Comparison of ENCODE assay signal across 8 cellular contexts in the genomic region with DNA sequence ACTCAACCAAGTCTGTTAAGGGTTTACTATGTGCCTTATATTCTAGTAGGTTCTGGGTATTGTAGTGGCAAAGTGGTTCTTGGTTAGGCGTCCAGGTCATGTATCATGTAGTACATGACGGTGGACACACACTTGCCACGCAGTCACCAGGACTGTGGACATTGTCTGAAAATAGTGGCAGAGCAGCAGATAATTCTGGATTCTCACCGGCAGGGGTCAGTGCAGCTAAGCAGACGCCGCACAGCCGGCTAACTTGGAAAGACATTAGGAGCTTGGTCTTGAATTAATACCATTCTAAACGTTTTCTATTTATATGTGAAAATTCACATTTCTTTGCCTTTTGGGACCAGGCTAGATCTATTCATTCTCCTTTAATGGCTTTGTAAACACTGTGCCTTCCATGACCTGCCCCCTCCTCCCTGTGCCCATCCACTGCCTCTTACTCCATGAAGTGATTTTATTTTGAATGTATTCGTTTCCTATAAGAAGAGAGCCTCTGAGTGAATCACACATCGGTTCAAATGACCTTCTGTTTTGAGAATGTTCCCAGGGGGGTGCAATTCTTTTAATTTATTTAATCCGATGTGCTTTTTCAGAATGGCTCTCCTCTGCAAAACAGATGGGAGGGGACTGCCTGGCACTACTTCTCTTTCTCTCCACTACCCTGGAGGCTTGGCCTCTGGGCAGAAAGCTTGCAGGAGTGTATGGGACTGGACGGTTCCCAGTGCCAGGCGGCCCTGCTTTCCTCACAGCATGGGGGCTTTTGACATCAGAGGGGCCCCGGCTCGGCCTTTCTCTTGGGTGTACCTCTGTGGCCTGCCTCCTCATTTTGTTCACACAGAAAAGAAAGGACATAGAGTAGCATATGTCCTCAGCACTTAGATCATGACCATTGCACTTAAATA.
DNase-seq lines count a peak whose midpoint lies in the region; ATAC-seq, FAIRE-seq and TF ChIP-seq lines count a peak whose summit lies in the region.

No MANE protein-coding gene starts in this region.

- no peak overlapping the region for H3K4me3 ChIP-seq in HEK293 (ENCODE audit: low read depth, low read length)
- no peak overlapping the region for H3K4me3 ChIP-seq in trophoblast cell (ENCODE audit: low read depth, low read length)

- no peaks in the 10 kb centered on the region for H3K36me3 Mint-ChIP-seq in activated CD8-positive, alpha-beta memory T cell treated with anti-CD3 and anti-CD28 coated beads, Interleukin-2, amount 10 ng/mL, durations not matched to agents 7 days and 5 days
- H3K36me3 Mint-ChIP-seq in WTC11: peaks cover 5% of the 10 kb centered on the region

- H4K91ac ChIP-seq in trophoblast cell (ENCODE audit: low read depth, low read length): no peak overlapping the region

- H2BK12ac ChIP-seq in trophoblast cell (ENCODE audit: low read length): no peak overlapping the region

- H3K79me2 ChIP-seq in trophoblast cell (ENCODE audit: control insufficient read depth, insufficient read depth, low read length, poor library complexity): no peaks in the 10 kb centered on the region

- no peak overlapping the region for H3K14ac ChIP-seq in trophoblast cell (ENCODE audit: low read length)

- H3K9me3 ChIP-seq in HEK293 (ENCODE audit: control insufficient read depth, insufficient read depth, low read depth, low read length): no peaks in the 10 kb centered on the region
- no peaks in the 10 kb centered on the region for H3K9me3 ChIP-seq in trophoblast cell (ENCODE audit: insufficient read depth, low read depth, low read length)

- H4K12ac ChIP-seq in trophoblast cell (ENCODE audit: low read depth, low read length): no peak overlapping the region

- H3K36me3 ChIP-seq in HEK293 (ENCODE audit: control insufficient read depth in 2 of 2, insufficient read depth in 1 of 2, low read length in 2 of 2) (no peaks in the 10 kb centered on the region), trophoblast cell (ENCODE audit: control insufficient read depth in 1 of 2, insufficient read depth in 2 of 2, low read length in 2 of 2) (no peaks in the 10 kb centered on the region)

- H3K18ac ChIP-seq in trophoblast cell (ENCODE audit: low read length): no peak overlapping the region

- peak; percentile 34 for FAIRE-seq in frontal cortex (lab: Jason Lieb, UNC)

- H3K27me3 Mint-ChIP-seq in activated CD8-positive, alpha-beta memory T cell treated with anti-CD3 and anti-CD28 coated beads, Interleukin-2, amount 10 ng/mL, durations not matched to agents 7 days and 5 days: no peaks in the 10 kb centered on the region
- no peaks in the 10 kb centered on the region for H3K27me3 Mint-ChIP-seq in WTC11 (ENCODE audit: low read depth)

- WGBS in trophoblast cell (ENCODE audit: extremely low coverage, insufficient coverage, insufficient read length): no CpG with 5 or more reads among the region's 15 CpGs

- H3K27ac ChIP-seq in HEK293 (ENCODE audit: extremely low read depth, low read depth, low read length): no peak overlapping the region
- no peak overlapping the region for H3K27ac ChIP-seq in trophoblast cell (ENCODE audit: low read depth, low read length)

- no peak overlapping the region for H3K27ac Mint-ChIP-seq in activated CD8-positive, alpha-beta memory T cell treated with anti-CD3 and anti-CD28 coated beads, Interleukin-2, amount 10 ng/mL, durations not matched to agents 7 days and 5 days
- H3K27ac Mint-ChIP-seq in WTC11: no peak overlapping the region

- H3K9me3 Mint-ChIP-seq in activated CD8-positive, alpha-beta memory T cell treated with anti-CD3 and anti-CD28 coated beads, Interleukin-2, amount 10 ng/mL, durations not matched to agents 7 days and 5 days (ENCODE audit: low read depth): peaks cover 3% of the 10 kb centered on the region
- H3K9me3 Mint-ChIP-seq in WTC11: peaks cover 10% of the 10 kb centered on the region

- H3K4ac ChIP-seq in trophoblast cell (ENCODE audit: low read depth, low read length): no peak overlapping the region

- CTCF ChIA-PET in activated CD8-positive, alpha-beta memory T cell treated with anti-CD3 and anti-CD28 coated beads, Interleukin-2, amount 10 ng/mL, durations not matched to agents 7 days and 5 days (lab: Charles Lee): interaction anchor here (0.9 to 1.6 kb wide), 11 partner anchors 9 to 1193 kb away, joined by 3 to 6 read pairs (median 3); no protein-coding TSS in a partner anchor
- CTCF ChIA-PET in HEK293 (lab: Yijun Ruan, JAX) (interaction anchor here (0.6 to 4.1 kb wide), 34 partner anchors 8 to 564 kb away, joined by 3 to 37 read pairs (median 5); no protein-coding TSS in a partner anchor), WTC11 (lab: Charles Lee) (interaction anchor here (0.6 to 3.6 kb wide), 56 partner anchors 8 to 1116 kb away, joined by 3 to 42 read pairs (median 4); no protein-coding TSS in a partner anchor)

- DNase-seq in activated CD8-positive, alpha-beta memory T cell treated with anti-CD3 and anti-CD28 coated beads, Interleukin-2, amount 10 ng/mL, durations not matched to agents 7 days and 5 days: peak; percentile 46
- no peak for DNase-seq in activated CD8-positive, alpha-beta memory T cell treated with anti-CD3 and anti-CD28 coated beads for 24 hours
- DNase-seq in NCI-H1105 (lab: John Stamatoyannopoulos, UW): peak; percentile 72
- peak; percentile 74 for DNase-seq in WTC11 (ENCODE audit: low spot score)
- DNase-seq in frontal cortex (ENCODE audit: low spot score in 2 of 2): peak; percentile 19 to 55
- peak; percentile 47 to 73 for DNase-seq in trophoblast cell
- no peak for DNase-seq in T1000 (lab: John Stamatoyannopoulos, UW)

- no peaks in the 10 kb centered on the region for H3K27me3 ChIP-seq in trophoblast cell (ENCODE audit: insufficient read depth, low read length)

- no peak overlapping the region for H2AFZ ChIP-seq in trophoblast cell (ENCODE audit: insufficient read depth, low read length, poor library complexity)

- no peak overlapping the region for H3K4me2 ChIP-seq in trophoblast cell (ENCODE audit: low read length)

- H2BK5ac ChIP-seq in trophoblast cell (ENCODE audit: low read depth, low read length, poor library complexity): no peak overlapping the region

- no peak overlapping the region for H3K23ac ChIP-seq in trophoblast cell (ENCODE audit: low read length)

- H2BK120ac ChIP-seq in trophoblast cell (ENCODE audit: insufficient read depth, low read length, poor library complexity): no peak overlapping the region

- no peak overlapping the region for H4K8ac ChIP-seq in trophoblast cell (ENCODE audit: low read depth, low read length)

- no peaks in the 10 kb centered on the region for H3K4me1 Mint-ChIP-seq in activated CD8-positive, alpha-beta memory T cell treated with anti-CD3 and anti-CD28 coated beads, Interleukin-2, amount 10 ng/mL, durations not matched to agents 7 days and 5 days
- peaks cover 7% of the 10 kb centered on the region for H3K4me1 Mint-ChIP-seq in WTC11

- H3K79me1 ChIP-seq in trophoblast cell (ENCODE audit: low read length): no peaks in the 10 kb centered on the region

- no peak for ATAC-seq in activated CD8-positive, alpha-beta memory T cell treated with anti-CD3 and anti-CD28 coated beads, Interleukin-2, amount 10 ng/mL, durations not matched to agents 7 days and 5 days
- peak; percentile 89 for ATAC-seq in WTC11

- no peak for TF ChIP-seq CTCF in HEK293 (tag by site-specific recombination; IDR thresholded peaks at IDR 0.05)
- peak; percentile 77 for TF ChIP-seq CTCF in WTC11 (IDR thresholded peaks at IDR 0.05)

- POLR2A ChIA-PET in HEK293 (lab: Yijun Ruan, JAX) (no interaction called here), WTC11 (lab: Charles Lee) (no interaction called here)

- H2AK5ac ChIP-seq in trophoblast cell (ENCODE audit: low read length): no peak overlapping the region

- H3K9ac ChIP-seq in trophoblast cell (ENCODE audit: low read length): no peak overlapping the region

- H3K4me3 Mint-ChIP-seq in activated CD8-positive, alpha-beta memory T cell treated with anti-CD3 and anti-CD28 coated beads, Interleukin-2, amount 10 ng/mL, durations not matched to agents 7 days and 5 days: no peak overlapping the region
- H3K4me3 Mint-ChIP-seq in WTC11: no peak overlapping the region

- H3K4me1 ChIP-seq in HEK293 (ENCODE audit: control insufficient read depth, insufficient read depth, low read length) (no peaks in the 10 kb centered on the region), trophoblast cell (ENCODE audit: control insufficient read depth in 1 of 2, insufficient read depth in 2 of 2, low read length in 2 of 2) (no peaks in the 10 kb centered on the region)

TF ChIP-seq in HEK293, 187 proteins besides CTCF, POLR2A, EP300 and RAD21:
- TF ChIP-seq ZNF214 (tag by site-specific recombination; IDR thresholded peaks at IDR 0.05; ENCODE audit: borderline replicate concordance): no peak
- TF ChIP-seq, protein P1, sequence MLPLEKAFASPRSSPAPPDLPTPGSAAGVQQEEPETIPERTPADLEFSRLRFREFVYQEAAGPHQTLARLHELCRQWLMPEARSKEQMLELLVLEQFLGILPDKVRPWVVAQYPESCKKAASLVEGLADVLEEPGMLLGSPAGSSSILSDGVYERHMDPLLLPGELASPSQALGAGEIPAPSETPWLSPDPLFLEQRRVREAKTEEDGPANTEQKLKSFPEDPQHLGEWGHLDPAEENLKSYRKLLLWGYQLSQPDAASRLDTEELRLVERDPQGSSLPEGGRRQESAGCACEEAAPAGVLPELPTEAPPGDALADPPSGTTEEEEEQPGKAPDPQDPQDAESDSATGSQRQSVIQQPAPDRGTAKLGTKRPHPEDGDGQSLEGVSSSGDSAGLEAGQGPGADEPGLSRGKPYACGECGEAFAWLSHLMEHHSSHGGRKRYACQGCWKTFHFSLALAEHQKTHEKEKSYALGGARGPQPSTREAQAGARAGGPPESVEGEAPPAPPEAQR (tag by site-specific recombination; IDR thresholded peaks at IDR 0.05): no peak
- TF ChIP-seq ZNF654 (tag by site-specific recombination; IDR thresholded peaks at IDR 0.05; ENCODE audit: low read depth): peak; percentile 27; the same call in 1 of the 2 replicates

TF ChIP-seq in WTC11, 78 proteins besides CTCF, POLR2A, EP300 and RAD21 (continues in another document):
- TF ChIP-seq, protein P2, sequence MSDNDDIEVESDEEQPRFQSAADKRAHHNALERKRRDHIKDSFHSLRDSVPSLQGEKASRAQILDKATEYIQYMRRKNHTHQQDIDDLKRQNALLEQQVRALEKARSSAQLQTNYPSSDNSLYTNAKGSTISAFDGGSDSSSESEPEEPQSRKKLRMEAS (CRISPR knock-in tag; IDR thresholded peaks at IDR 0.05): no peak
- TF ChIP-seq TEAD4 (CRISPR knock-in tag; IDR thresholded peaks at IDR 0.05): no peak
- no peak for TF ChIP-seq ZNF396 (CRISPR knock-in tag; IDR thresholded peaks at IDR 0.05; ENCODE audit: borderline replicate concordance)
- TF ChIP-seq JAZF1 (CRISPR knock-in tag; IDR thresholded peaks at IDR 0.05): no peak
- TF ChIP-seq ATF1 (CRISPR knock-in tag; IDR thresholded peaks at IDR 0.05): no peak

Comparison
In these comparisons a context has a peak if more than half of its experiments do, and no peak if none do; other contexts are left out.
1. DNase-seq: peak in activated CD8-positive, alpha-beta memory T cell treated with anti-CD3 and anti-CD28 coated beads, Interleukin-2, amount 10 ng/mL, durations not matched to agents 7 days and 5 days (single experiment), NCI-H1105 (single experiment), WTC11 (single experiment), frontal cortex (2 of 2) and trophoblast cell (2 of 2); none in activated CD8-positive, alpha-beta memory T cell treated with anti-CD3 and anti-CD28 coated beads for 24 hours (single experiment) and T1000 (single experiment).